Comparison of ENCODE assay signal across 7 cellular contexts in the genomic region with DNA sequence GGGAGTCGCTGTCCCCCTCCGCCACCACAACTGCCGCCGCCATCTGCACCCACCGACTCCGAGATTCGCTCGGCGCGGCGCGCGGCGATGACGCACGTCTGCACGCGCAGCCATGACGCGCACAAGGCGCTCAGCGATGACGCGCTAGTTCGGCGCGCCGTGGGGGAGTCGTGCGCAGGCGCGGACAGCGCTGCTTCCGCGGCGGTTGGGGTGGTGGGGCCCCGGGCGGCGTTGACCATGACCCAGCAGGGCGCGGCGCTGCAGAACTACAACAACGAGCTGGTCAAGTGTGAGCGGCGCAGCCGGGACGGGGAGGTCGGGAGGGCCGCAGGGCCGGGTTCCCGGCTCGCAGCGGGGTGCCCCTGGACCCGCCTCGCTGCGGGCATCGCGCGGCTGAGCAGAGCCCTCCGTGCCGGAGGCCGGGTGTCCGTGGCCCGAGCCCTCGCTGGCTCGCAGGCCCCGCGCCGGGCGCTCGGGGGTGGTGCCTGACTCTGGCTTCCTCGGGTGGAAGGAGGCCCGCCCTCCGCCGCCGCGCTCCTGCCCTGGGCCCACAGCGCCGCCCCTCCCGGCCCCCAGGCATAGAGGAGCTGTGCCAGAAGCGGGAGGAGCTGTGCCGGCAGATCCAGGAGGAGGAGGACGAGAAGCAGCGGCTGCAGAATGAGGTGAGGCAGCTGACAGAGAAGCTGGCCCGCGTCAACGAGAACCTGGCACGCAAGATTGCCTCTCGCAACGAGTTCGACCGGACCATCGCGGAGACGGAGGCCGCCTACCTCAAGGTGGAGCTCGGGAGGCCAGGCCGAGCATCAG. TPM values are rescaled to one million over a fixed set of nuclear protein-coding genes. Genes with fewer than 3 reads are reported as not detected.
DNase-seq lines count a peak whose midpoint lies in the region; ATAC-seq and TF ChIP-seq lines count a peak whose summit lies in the region.

A gene with protein sequence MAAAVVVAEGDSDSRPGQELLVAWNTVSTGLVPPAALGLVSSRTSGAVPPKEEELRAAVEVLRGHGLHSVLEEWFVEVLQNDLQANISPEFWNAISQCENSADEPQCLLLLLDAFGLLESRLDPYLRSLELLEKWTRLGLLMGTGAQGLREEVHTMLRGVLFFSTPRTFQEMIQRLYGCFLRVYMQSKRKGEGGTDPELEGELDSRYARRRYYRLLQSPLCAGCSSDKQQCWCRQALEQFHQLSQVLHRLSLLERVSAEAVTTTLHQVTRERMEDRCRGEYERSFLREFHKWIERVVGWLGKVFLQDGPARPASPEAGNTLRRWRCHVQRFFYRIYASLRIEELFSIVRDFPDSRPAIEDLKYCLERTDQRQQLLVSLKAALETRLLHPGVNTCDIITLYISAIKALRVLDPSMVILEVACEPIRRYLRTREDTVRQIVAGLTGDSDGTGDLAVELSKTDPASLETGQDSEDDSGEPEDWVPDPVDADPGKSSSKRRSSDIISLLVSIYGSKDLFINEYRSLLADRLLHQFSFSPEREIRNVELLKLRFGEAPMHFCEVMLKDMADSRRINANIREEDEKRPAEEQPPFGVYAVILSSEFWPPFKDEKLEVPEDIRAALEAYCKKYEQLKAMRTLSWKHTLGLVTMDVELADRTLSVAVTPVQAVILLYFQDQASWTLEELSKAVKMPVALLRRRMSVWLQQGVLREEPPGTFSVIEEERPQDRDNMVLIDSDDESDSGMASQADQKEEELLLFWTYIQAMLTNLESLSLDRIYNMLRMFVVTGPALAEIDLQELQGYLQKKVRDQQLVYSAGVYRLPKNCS (minus strand): TSS at position 71 of the 807 bp plus-strand sequence. CDS start 28 bp downstream, at position 43.
A gene with protein sequence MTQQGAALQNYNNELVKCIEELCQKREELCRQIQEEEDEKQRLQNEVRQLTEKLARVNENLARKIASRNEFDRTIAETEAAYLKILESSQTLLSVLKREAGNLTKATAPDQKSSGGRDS (plus strand): TSS at position 187 of the 807 bp plus-strand sequence. CDS start 51 bp downstream, at position 238.

- intact Hi-C loops in T-helper 2 cell treated with Interferon-gamma antibody and Interleukin-4, amounts not matched to agents 100 ng/mL and 5 ng/mL, for 36 hours (cut with micrococcal nuclease): loop anchor here (1.0 to 5.0 kb wide), 4 partner anchors 17 to 61 kb away; a partner anchor contains a TSS
- intact Hi-C loops in ascending aorta (cut with DNase I): loop anchor here (1.0 kb wide), 5 partner anchors 12 to 705 kb away; a partner anchor contains a TSS

- H3K4me1 ChIP-seq in ascending aorta: peaks cover 23 to 38% of the 10 kb centered on the region in 2 donors

- peak within 1 kb of the TSS; percentile 85 to 91 for H3K4me3 ChIP-seq in ascending aorta

- peaks cover 31 to 45% of the 10 kb centered on the region in 2 donors for H3K36me3 ChIP-seq in ascending aorta

- peak; percentile 96 for TF ChIP-seq POLR2A in GM15510 (IDR thresholded peaks at IDR 0.05; ENCODE audit: borderline replicate concordance, extremely low read depth, insufficient read length)

- DNase-seq in NCI-H146 treated with DMSO at 0.1 percent for 48 hours (lab: John Stamatoyannopoulos, UW; ENCODE audit: unreplicated experiment) (peak; percentile 42), ascending aorta (ENCODE audit: low spot score in 2 of 2) (peak; percentile 70 to 95), hepatic stellate cell (ENCODE audit: low spot score) (peak; percentile 96), retina (peak; percentile 99)

- TF ChIP-seq CTCF in ascending aorta (IDR thresholded peaks at IDR 0.05): peak in 2 of 3 experiments; percentile 15 to 35

- no peaks in the 10 kb centered on the region for H3K27me3 ChIP-seq in ascending aorta

- peak; percentile 71 for ATAC-seq in HG02870 (IDR thresholded peaks at IDR 0.05; ENCODE audit: unreplicated experiment)

- H3K9me3 ChIP-seq in ascending aorta: no peaks in the 10 kb centered on the region

- H3K27ac ChIP-seq in ascending aorta: peak within 1 kb of the TSS; percentile 86 to 89

RNA-seq across cellular contexts. Expression of the first gene that starts in this region (rescaled TPM):
- 68.8 and 69.6 TPM in 2 replicates for total RNA-seq in T-helper 2 cell treated with Interferon-gamma antibody and Interleukin-4, amounts not matched to agents 100 ng/mL and 5 ng/mL, for 36 hours
- total RNA-seq in ascending aorta: 24.1 TPM

RNA-seq across cellular contexts. Expression of the second gene that starts in this region (rescaled TPM):
- 86.5 and 88.3 TPM in 2 replicates for total RNA-seq in T-helper 2 cell treated with Interferon-gamma antibody and Interleukin-4, amounts not matched to agents 100 ng/mL and 5 ng/mL, for 36 hours
- 123 TPM for total RNA-seq in ascending aorta

Comparison
In these comparisons a context has a peak if more than half of its experiments do, and no peak if none do; other contexts are left out.
1. Peak in every context shown above with its lines: DNase-seq, ATAC-seq, H3K4me3 ChIP-seq and H3K27ac ChIP-seq.
2. DNase-seq: peak in every context shown above with its lines; median percentile 99 in retina; 96 in hepatic stellate cell; 82 in ascending aorta; 42 in NCI-H146 treated with DMSO at 0.1 percent for 48 hours.